Comparison of ENCODE assay signal across 7 cellular contexts in the genomic region with DNA sequence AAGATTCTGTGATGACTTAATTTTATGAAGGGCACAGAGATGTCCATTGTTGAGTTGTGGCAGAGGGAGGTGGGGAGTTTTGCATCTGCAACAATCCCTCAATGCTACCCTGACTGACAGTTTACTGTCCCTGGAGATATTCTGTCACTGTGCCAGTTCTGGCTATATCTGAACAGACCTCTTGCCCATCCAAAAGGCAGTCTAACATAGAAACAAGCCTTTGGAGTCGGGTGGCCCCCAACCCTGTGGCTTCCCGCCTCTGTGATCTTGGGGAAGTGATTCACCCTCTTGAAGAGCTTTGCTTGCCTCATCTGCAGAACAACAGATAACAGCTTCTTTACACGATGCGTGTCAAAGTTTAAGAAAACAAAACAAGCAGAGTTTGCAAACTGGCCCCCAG. TPM values are rescaled to one million over a fixed set of nuclear protein-coding genes. Genes with fewer than 3 reads are reported as not detected.
DNase-seq lines count a peak whose midpoint lies in the region; ATAC-seq, FAIRE-seq and TF ChIP-seq lines count a peak whose summit lies in the region.

No MANE protein-coding gene starts in this region.

- H3K4me2 ChIP-seq in Loucy (ENCODE audit: low read depth, low read length, poor library complexity, severe bottlenecking) (peak overlapping the region; percentile 69), endothelial cell of umbilical vein (ENCODE audit: insufficient read depth, low read length) (peak overlapping the region; percentile 49)

- dilution Hi-C loops in endothelial cell of umbilical vein (cut with MboI; ENCODE audit: extremely low pct_ligation_motif_present, low sequenced_read_pairs), result no loop called here

- peaks cover 28% of the 10 kb centered on the region for H3K4me1 ChIP-seq in Loucy (ENCODE audit: insufficient read depth, low read length, poor library complexity, severe bottlenecking)
- peaks cover 28% of the 10 kb centered on the region for H3K4me1 ChIP-seq in endothelial cell of umbilical vein (ENCODE audit: control insufficient read depth, extremely low read depth, insufficient read depth, low read length)
- H3K4me1 ChIP-seq in left lung, result peaks cover 8 to 22% of the 10 kb centered on the region in 2 donors
- peaks cover 0 to 42% (median 12%) of the 10 kb centered on the region in 4 donors for H3K4me1 ChIP-seq in tibial nerve

- H4K20me1 ChIP-seq in Loucy (ENCODE audit: insufficient read depth, low read length, poor library complexity, severe bottlenecking) (peaks cover 2% of the 10 kb centered on the region), endothelial cell of umbilical vein (replicated peaks; ENCODE audit: control insufficient read depth, extremely low read depth, insufficient read depth, low read length) (no peaks in the 10 kb centered on the region)

- H3K27me3 ChIP-seq in Loucy (ENCODE audit: insufficient read depth, low read length, poor library complexity, severe bottlenecking) (no peaks in the 10 kb centered on the region), endothelial cell of umbilical vein (ENCODE audit: control insufficient read depth in 2 of 2, insufficient read depth in 2 of 2, low read length in 2 of 2) (no peaks in the 10 kb centered on the region), left lung (no peaks in the 10 kb centered on the region), tibial nerve (no peaks in the 10 kb centered on the region)

- no peak for TF ChIP-seq EP300 in tibial nerve (IDR thresholded peaks at IDR 0.05)

- intact Hi-C loops in endothelial cell of umbilical vein (cut with micrococcal nuclease) (loop anchor here (5.0 kb wide), 1 partner anchor 42 kb away; the partner anchor contains the start of gene ZNF341), left lung (cut with DNase I) (no loop called here)

- H3K27ac ChIP-seq in endothelial cell of umbilical vein (ENCODE audit: insufficient read depth, low read depth, low read length) (no peak overlapping the region), left lung (no peak overlapping the region), tibial nerve (peak overlapping the region in 2 of 4 donors; percentile 13 to 57)

- H2AFZ ChIP-seq in Loucy (ENCODE audit: low read length) (no peak overlapping the region), endothelial cell of umbilical vein (ENCODE audit: low read depth, low read length) (no peak overlapping the region)

- CTCF ChIA-PET in endothelial cell of umbilical vein (lab: Charles Lee), result interaction anchor here (1.4 kb wide), 1 partner anchor 22 kb away, joined by 4 read pairs; no protein-coding TSS in a partner anchor

- ATAC-seq in stimulated activated naive CD8-positive, alpha-beta T cell treated with anti-CD3 and anti-CD28 coated beads, Interleukin-15, Interleukin-2, amounts not matched to agents 100 U/mL and 50 U/mL, for 24 hours, result peak; percentile 34
- ATAC-seq in left lung, result no peak

- H3K9me2 ChIP-seq in Loucy (replicated peaks; ENCODE audit: low read depth, low read length), result no peaks in the 10 kb centered on the region

- BruUV-seq in endothelial cell of umbilical vein (replicated peaks; lab: Mats Ljungman, UMichigan), result no TSS peak

- H3F3A ChIP-seq in Loucy (ENCODE audit: low read depth), result peaks cover 8% of the 10 kb centered on the region; the same call in 1 of the 2 replicates

- H3K36me3 ChIP-seq in Loucy (ENCODE audit: insufficient read depth, low read length) (no peaks in the 10 kb centered on the region), endothelial cell of umbilical vein (ENCODE audit: control insufficient read depth in 2 of 2, extremely low read depth in 1 of 2, insufficient read depth in 2 of 2, low read length in 2 of 2) (no peaks in the 10 kb centered on the region), left lung (no peaks in the 10 kb centered on the region), tibial nerve (no peaks in the 10 kb centered on the region)

- H3K9me1 ChIP-seq in endothelial cell of umbilical vein (replicated peaks; ENCODE audit: control insufficient read depth, extremely low read depth, insufficient read depth, low read length), result no peaks in the 10 kb centered on the region

- DNase-seq in activated CD4-positive, alpha-beta T cell treated with anti-CD3 and anti-CD28 coated beads, Interleukin-2, amount 50 U/mL, for 48 hours, result peak; percentile 51 to 54
- DNase-seq in endothelial cell of umbilical vein (ENCODE audit: low read depth, low spot score) (peak; percentile 72), left lung (no peak), NCI-H1930 (lab: John Stamatoyannopoulos, UW) (no peak), tibial nerve (ENCODE audit: low spot score in 2 of 2) (no peak)
- peak; percentile 66 for DNase-seq in stimulated activated naive CD8-positive, alpha-beta T cell treated with anti-CD3 and anti-CD28 coated beads, Interleukin-15, Interleukin-2, amounts not matched to agents 100 U/mL and 50 U/mL, for 24 hours

- H3K4me3 ChIP-seq in Loucy (ENCODE audit: low read length, poor library complexity, severe bottlenecking), result peak overlapping the region; percentile 56
- no peak overlapping the region for H3K4me3 ChIP-seq in endothelial cell of umbilical vein (replicated peaks in 1 of 3; ENCODE audit: insufficient read depth in 1 of 3, low read depth in 1 of 3, low read length in 3 of 3)
- H3K4me3 ChIP-seq in left lung, result no peak overlapping the region
- H3K4me3 ChIP-seq in tibial nerve, result no peak overlapping the region

- H3K9me3 ChIP-seq in Loucy (ENCODE audit: insufficient read depth, low read depth, low read length) (no peaks in the 10 kb centered on the region), endothelial cell of umbilical vein (replicated peaks; ENCODE audit: control insufficient read depth, insufficient read depth, low read length) (no peaks in the 10 kb centered on the region), left lung (no peaks in the 10 kb centered on the region), tibial nerve (no peaks in the 10 kb centered on the region)

- 12 to 23% methylated on average over 4 of the region's 4 CpGs for WGBS in tibial nerve, 2 donors

- peaks cover 7% of the 10 kb centered on the region for H3K79me2 ChIP-seq in Loucy (ENCODE audit: insufficient read depth, low read length)
- peaks cover 4% of the 10 kb centered on the region for H3K79me2 ChIP-seq in endothelial cell of umbilical vein (ENCODE audit: control insufficient read depth, insufficient read depth, low read length)

- POLR2A ChIA-PET in endothelial cell of umbilical vein (lab: Charles Lee), result interaction anchor here (0.8 kb wide), 1 partner anchor 1000 kb away, joined by 3 read pairs; no protein-coding TSS in a partner anchor

- peak; percentile 62 for FAIRE-seq in endothelial cell of umbilical vein (lab: Jason Lieb, UNC)

- H3K9ac ChIP-seq in Loucy (ENCODE audit: low read depth, low read length, poor library complexity, severe bottlenecking), result peak overlapping the region; percentile 44
- H3K9ac ChIP-seq in endothelial cell of umbilical vein (replicated peaks; ENCODE audit: extremely low read depth, insufficient read depth, low read length), result no peak overlapping the region

- no peak for TF ChIP-seq POLR2A in endothelial cell of umbilical vein (IDR thresholded peaks at IDR 0.05; ENCODE audit: low read depth, low read length)
- no peak for TF ChIP-seq POLR2A in tibial nerve (IDR thresholded peaks at IDR 0.05)

- no peak for TF ChIP-seq CTCF in Loucy (conservative IDR thresholded peaks at IDR 0.05; ENCODE audit: low read length)
- no peak for TF ChIP-seq CTCF in endothelial cell of umbilical vein (IDR thresholded peaks at IDR 0.05; ENCODE audit: extremely low read depth in 1 of 2, insufficient read depth in 1 of 2, low read depth in 1 of 2, low read length in 2 of 2)
- TF ChIP-seq CTCF in left lung (IDR thresholded peaks at IDR 0.05), result no peak
- no peak for TF ChIP-seq CTCF in tibial nerve (IDR thresholded peaks at IDR 0.05)

RNA-seq across cellular contexts. Expression of gene E2F1, which starts 3.8 kb away (rescaled TPM):
- 27.0 and 29.6 TPM in 2 replicates for total RNA-seq in endothelial cell of umbilical vein
- polyA plus RNA-seq in endothelial cell of umbilical vein, result 20.7 and 22.3 TPM in 2 replicates
- polyA plus RNA-seq in endothelial cell of umbilical vein (2011; cell fraction: cytosol; rRNA removed), result 15.9 and 17.8 TPM in 2 replicates
- polyA plus RNA-seq in endothelial cell of umbilical vein (2011; cell fraction: nucleus; rRNA removed), result 27.0 and 30.5 TPM in 2 replicates
- 12.3 and 15.7 TPM in 2 replicates for polyA plus RNA-seq in endothelial cell of umbilical vein (2012)
- polyA minus RNA-seq in endothelial cell of umbilical vein, result 13.4 and 15.0 TPM in 2 replicates
- polyA minus RNA-seq in endothelial cell of umbilical vein (2011; cell fraction: cytosol; rRNA and poly(A)+ RNA removed), result 34.7 TPM
- 6.3 and 6.5 TPM in 2 replicates for polyA minus RNA-seq in endothelial cell of umbilical vein (2011; cell fraction: nucleus; rRNA and poly(A)+ RNA removed)
- 10 to 100 TPM; 14.2 to 23.6 TPM for total RNA-seq in left lung
- total RNA-seq in tibial nerve, result 1 to 10 TPM; 1.3 to 4.2 (median 1.8) TPM

RNA-seq across cellular contexts. Expression of gene NECAB3, which starts 15.7 kb away (rescaled TPM):
- total RNA-seq in endothelial cell of umbilical vein (18.1 and 20.2 TPM in 2 replicates), left lung (10 to 100 TPM; 53.7 to 72.9 TPM), tibial nerve (100 to 1,000 TPM in 1 of 4 donors, 10 to 100 TPM in 3; 80.8 to 103 (median 91.5) TPM)
- polyA plus RNA-seq in endothelial cell of umbilical vein, result 22.4 and 34.2 TPM in 2 replicates
- polyA plus RNA-seq in endothelial cell of umbilical vein (2011; cell fraction: cytosol; rRNA removed), result 11.9 and 17.5 TPM in 2 replicates
- polyA plus RNA-seq in endothelial cell of umbilical vein (2011; cell fraction: nucleus; rRNA removed), result 53.5 and 74.7 TPM in 2 replicates
- polyA plus RNA-seq in endothelial cell of umbilical vein (2012), result 13.7 and 19.6 TPM in 2 replicates
- 11.4 and 22.0 TPM in 2 replicates for polyA minus RNA-seq in endothelial cell of umbilical vein
- 46.7 TPM for polyA minus RNA-seq in endothelial cell of umbilical vein (2011; cell fraction: cytosol; rRNA and poly(A)+ RNA removed)
- 16.0 and 18.5 TPM in 2 replicates for polyA minus RNA-seq in endothelial cell of umbilical vein (2011; cell fraction: nucleus; rRNA and poly(A)+ RNA removed)

RNA-seq across cellular contexts. Expression of gene ACTL10, which starts 23.2 kb away (rescaled TPM):
- 0.62 and 1.4 TPM in 2 replicates for total RNA-seq in endothelial cell of umbilical vein
- 0.92 and 1.0 TPM in 2 replicates for polyA plus RNA-seq in endothelial cell of umbilical vein
- polyA plus RNA-seq in endothelial cell of umbilical vein (2011; cell fraction: cytosol; rRNA removed), result 0.32 and 0.71 TPM in 2 replicates
- 0.22 and 0.25 TPM in 2 replicates for polyA plus RNA-seq in endothelial cell of umbilical vein (2011; cell fraction: nucleus; rRNA removed)
- 1.2 and 1.3 TPM in 2 replicates for polyA plus RNA-seq in endothelial cell of umbilical vein (2012)
- polyA minus RNA-seq in endothelial cell of umbilical vein, result 0.34 and 0.51 TPM in 2 replicates
- polyA minus RNA-seq in endothelial cell of umbilical vein (2011; cell fraction: cytosol; rRNA and poly(A)+ RNA removed), result 4.5 TPM
- polyA minus RNA-seq in endothelial cell of umbilical vein (2011; cell fraction: nucleus; rRNA and poly(A)+ RNA removed), result 0.48 and 1.0 TPM in 2 replicates
- 1 to 10 TPM; 1.2 to 2.3 TPM for total RNA-seq in left lung
- total RNA-seq in tibial nerve, result 1 to 10 TPM; 1.1 to 4.3 (median 3.8) TPM

RNA-seq across cellular contexts. Expression of gene C20orf144, which starts 27.8 kb away (rescaled TPM):
- total RNA-seq in endothelial cell of umbilical vein, result not detected in 2 replicates
- polyA plus RNA-seq in endothelial cell of umbilical vein, result 0.05 TPM in 1 of 2 replicates, not detected in the other
- polyA plus RNA-seq in endothelial cell of umbilical vein (2011; cell fraction: cytosol; rRNA removed), result 0.03 and 0.05 TPM in 2 replicates
- not detected in 2 replicates for polyA plus RNA-seq in endothelial cell of umbilical vein (2011; cell fraction: nucleus; rRNA removed)
- polyA plus RNA-seq in endothelial cell of umbilical vein (2012), result 0.14 and 0.21 TPM in 2 replicates
- not detected in 2 replicates for polyA minus RNA-seq in endothelial cell of umbilical vein
- polyA minus RNA-seq in endothelial cell of umbilical vein (2011; cell fraction: cytosol; rRNA and poly(A)+ RNA removed), result not detected
- polyA minus RNA-seq in endothelial cell of umbilical vein (2011; cell fraction: nucleus; rRNA and poly(A)+ RNA removed), result not detected in 2 replicates
- total RNA-seq in left lung, result under 1 TPM in 1 of 2 donors, not detected in 1; 0.24 TPM
- not detected for total RNA-seq in tibial nerve

RNA-seq across cellular contexts. Expression of gene PXMP4, which starts 30.1 kb away (rescaled TPM):
- total RNA-seq in endothelial cell of umbilical vein (6.9 and 8.1 TPM in 2 replicates), left lung (10 to 100 TPM; 25.4 to 47.5 TPM), tibial nerve (1 to 10 TPM; 5.1 to 9.6 (median 8.6) TPM)
- polyA plus RNA-seq in endothelial cell of umbilical vein, result 8.0 and 8.5 TPM in 2 replicates
- polyA plus RNA-seq in endothelial cell of umbilical vein (2011; cell fraction: cytosol; rRNA removed), result 4.9 and 5.9 TPM in 2 replicates
- polyA plus RNA-seq in endothelial cell of umbilical vein (2011; cell fraction: nucleus; rRNA removed), result 2.2 and 2.4 TPM in 2 replicates
- 5.6 and 5.9 TPM in 2 replicates for polyA plus RNA-seq in endothelial cell of umbilical vein (2012)
- 5.5 and 5.7 TPM in 2 replicates for polyA minus RNA-seq in endothelial cell of umbilical vein
- polyA minus RNA-seq in endothelial cell of umbilical vein (2011; cell fraction: cytosol; rRNA and poly(A)+ RNA removed), result 6.0 TPM
- polyA minus RNA-seq in endothelial cell of umbilical vein (2011; cell fraction: nucleus; rRNA and poly(A)+ RNA removed), result 0.72 and 1.3 TPM in 2 replicates

Comparison
In these comparisons a context has a peak if more than half of its experiments do, and no peak if none do; other contexts are left out.
1. DNase-seq: peak in activated CD4-positive, alpha-beta T cell treated with anti-CD3 and anti-CD28 coated beads, Interleukin-2, amount 50 U/mL, for 48 hours (2 of 2), endothelial cell of umbilical vein (single experiment) and stimulated activated naive CD8-positive, alpha-beta T cell treated with anti-CD3 and anti-CD28 coated beads, Interleukin-15, Interleukin-2, amounts not matched to agents 100 U/mL and 50 U/mL, for 24 hours (single experiment); none in left lung (0 of 2), NCI-H1930 (0 of 2) and tibial nerve (0 of 2).